8 cellular contexts compared by ENCODE assay signal in genomic region chr5:150846651-150847333, GRCh38. TPM values are rescaled to one million over a fixed set of nuclear protein-coding genes. Genes with fewer than 3 reads are reported as not detected.
DNase-seq lines count a peak whose midpoint lies in the region; TF ChIP-seq lines count a peak whose summit lies in the region.

No MANE protein-coding gene starts in this region.

- H3K4me3 ChIP-seq in Karpas-422 (ENCODE audit: low read length) (no peak overlapping the region), fibroblast of mammary gland (ENCODE audit: control insufficient read depth, low read depth, low read length) (no peak overlapping the region)

- H3K4me3 Mint-ChIP-seq in activated T-cell treated with anti-CD3 and anti-CD28 coated beads, Interleukin-2, amount 50 U/mL, for 24 hours: peak overlapping the region; percentile 76
- H3K4me3 Mint-ChIP-seq in type B pancreatic cell: no peak overlapping the region

- DNase-seq in GM04503 (ENCODE audit: low read depth): peak; percentile 37
- peak; percentile 89 for DNase-seq in H4 (ENCODE audit: low spot score)
- DNase-seq in Karpas-422: peak; percentile 87
- peak; percentile 9 for DNase-seq in OCI-M2 (lab: John Stamatoyannopoulos, UW; ENCODE audit: unreplicated experiment)
- DNase-seq in activated T-cell treated with anti-CD3 and anti-CD28 coated beads, Interleukin-2, amount 50 U/mL, for 24 hours: peak; percentile 66
- DNase-seq in fibroblast of mammary gland (ENCODE audit: low read depth): peak; percentile 93
- peak; percentile 70 for DNase-seq in non-pigmented ciliary epithelial cell (ENCODE audit: low read depth)
- no peak for DNase-seq in type B pancreatic cell (ENCODE audit: extremely low spot score, unreplicated experiment)

- no peaks in the 10 kb centered on the region for H3K27me3 Mint-ChIP-seq in activated T-cell treated with anti-CD3 and anti-CD28 coated beads, Interleukin-2, amount 50 U/mL, for 24 hours
- H3K27me3 Mint-ChIP-seq in type B pancreatic cell: peaks cover 20% of the 10 kb centered on the region

- H3K9me3 ChIP-seq in Karpas-422 (ENCODE audit: low read length): no peaks in the 10 kb centered on the region

- H4K20me1 ChIP-seq in Karpas-422 (ENCODE audit: insufficient read depth, low read depth, low read length): no peaks in the 10 kb centered on the region

- H2AFZ ChIP-seq in Karpas-422 (ENCODE audit: low read length): no peak overlapping the region

- H3K79me2 ChIP-seq in Karpas-422 (ENCODE audit: low read length): no peaks in the 10 kb centered on the region

- peak; percentile 75 for TF ChIP-seq CTCF in fibroblast of mammary gland (conservative IDR thresholded peaks at IDR 0.05; ENCODE audit: control insufficient read depth, insufficient read depth, low read depth, low read length)
- peak; percentile 82 for TF ChIP-seq CTCF in type B pancreatic cell (conservative IDR thresholded peaks at IDR 0.05)

- no peaks in the 10 kb centered on the region for H3K36me3 ChIP-seq in Karpas-422 (ENCODE audit: insufficient read depth, low read length)

- H3K4me1 ChIP-seq in Karpas-422 (ENCODE audit: low read length): no peaks in the 10 kb centered on the region

- no peaks in the 10 kb centered on the region for H3K9me3 Mint-ChIP-seq in activated T-cell treated with anti-CD3 and anti-CD28 coated beads, Interleukin-2, amount 50 U/mL, for 24 hours
- H3K9me3 Mint-ChIP-seq in type B pancreatic cell: no peaks in the 10 kb centered on the region

- peaks cover 24% of the 10 kb centered on the region for H3K4me1 Mint-ChIP-seq in activated T-cell treated with anti-CD3 and anti-CD28 coated beads, Interleukin-2, amount 50 U/mL, for 24 hours (ENCODE audit: low read depth)
- peaks cover 5% of the 10 kb centered on the region for H3K4me1 Mint-ChIP-seq in type B pancreatic cell (ENCODE audit: unreplicated experiment)

- H3K27ac Mint-ChIP-seq in activated T-cell treated with anti-CD3 and anti-CD28 coated beads, Interleukin-2, amount 50 U/mL, for 24 hours: peak overlapping the region; percentile 89
- peak overlapping the region; percentile 30 for H3K27ac Mint-ChIP-seq in type B pancreatic cell

- no peaks in the 10 kb centered on the region for H3K9me2 ChIP-seq in Karpas-422 (replicated peaks; ENCODE audit: insufficient read depth, low read length)

- no peak overlapping the region for H3K4me2 ChIP-seq in Karpas-422 (ENCODE audit: low read depth, low read length, poor library complexity, severe bottlenecking)

- no peak overlapping the region for H3K9ac ChIP-seq in Karpas-422 (ENCODE audit: low read length)

- H3K36me3 Mint-ChIP-seq in activated T-cell treated with anti-CD3 and anti-CD28 coated beads, Interleukin-2, amount 50 U/mL, for 24 hours (ENCODE audit: low read depth): no peaks in the 10 kb centered on the region
- no peaks in the 10 kb centered on the region for H3K36me3 Mint-ChIP-seq in type B pancreatic cell

- no peak overlapping the region for H3K27ac ChIP-seq in Karpas-422 (ENCODE audit: low read length)

- H3K27me3 ChIP-seq in Karpas-422 (ENCODE audit: low read length): no peaks in the 10 kb centered on the region

RNA-seq across cellular contexts. Expression of gene IRGM, which starts 0.5 kb away (rescaled TPM):
- total RNA-seq in H4 (2014; rRNA removed; shearing (Covaris generic)): not detected in 2 replicates
- 0.87 TPM in 1 of 2 replicates, not detected in the other for total RNA-seq in Karpas-422 (2014; rRNA removed; shearing (Covaris generic); ENCODE audit: low replicate concordance)
- total RNA-seq in type B pancreatic cell (ENCODE audit: low replicate concordance): not detected in 2 replicates

RNA-seq across cellular contexts. Expression of gene ZNF300, which starts 58.0 kb away (rescaled TPM):
- 4.3 and 5.7 TPM in 2 replicates for total RNA-seq in H4 (2014; rRNA removed; shearing (Covaris generic))
- not detected in 2 replicates for total RNA-seq in Karpas-422 (2014; rRNA removed; shearing (Covaris generic); ENCODE audit: low replicate concordance)
- total RNA-seq in type B pancreatic cell (ENCODE audit: low replicate concordance): 11.9 and 15.0 TPM in 2 replicates
